Comparison of ENCODE assay signal across 22 cellular contexts in the genomic region with DNA sequence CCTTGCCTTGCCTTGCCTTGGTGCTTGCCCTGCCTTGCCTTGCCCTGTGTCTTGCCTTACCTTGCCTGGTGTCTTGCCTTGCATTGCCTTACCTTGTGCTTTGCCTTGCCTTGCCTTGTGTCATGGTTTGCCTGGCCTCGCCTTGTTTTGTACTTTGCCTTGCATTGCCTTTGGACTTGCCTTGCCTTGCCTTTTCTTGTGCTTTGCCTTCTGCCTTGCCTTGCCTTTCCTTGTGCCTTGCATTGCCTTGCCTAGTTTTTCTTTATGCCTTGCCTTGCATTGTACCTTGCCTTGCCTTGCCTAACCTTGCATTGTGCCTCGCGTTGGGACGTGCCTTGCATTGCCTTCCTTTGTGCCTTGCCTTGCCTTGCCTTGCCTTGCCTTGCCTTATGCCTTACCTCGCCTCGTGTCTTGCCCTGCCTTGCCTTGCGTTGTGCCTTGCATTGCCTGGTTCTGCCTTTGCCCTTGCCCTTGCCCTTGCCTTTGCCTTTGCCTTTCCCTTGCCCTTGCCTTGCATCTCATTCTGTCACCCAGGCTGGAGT.
"Had no signal": no experiment of that assay in that cellular context is flagged by ENCODE, and none has a peak within 500 bp of the region (broad histone marks: within the 10 kb centered on the region; RNA-seq: fewer than 3 reads in every experiment).

No MANE protein-coding gene starts in this region.

- H3K4me3 Mint-ChIP-seq: activated CD8-positive, alpha-beta T cell treated with anti-CD3 and anti-CD28 coated beads for 36 hours; activated T-cell treated with anti-CD3 and anti-CD28 coated beads, Interleukin-2, amount 50 U/mL, for 72 hours; IgD-negative memory B cell; T-cell had no signal

- H3K36me3 Mint-ChIP-seq: T-cell had no signal

- H3K27me3 Mint-ChIP-seq: activated CD8-positive, alpha-beta T cell treated with anti-CD3 and anti-CD28 coated beads for 36 hours; IgD-negative memory B cell had no signal

- H3K4me3 ChIP-seq: breast epithelium had no signal

- H3K27ac Mint-ChIP-seq: activated CD8-positive, alpha-beta T cell treated with anti-CD3 and anti-CD28 coated beads for 36 hours; activated T-cell treated with anti-CD3 and anti-CD28 coated beads, Interleukin-2, amount 50 U/mL, for 72 hours; activated T-helper 2 cell treated with anti-CD3 and anti-CD28 coated beads, Interferon-gamma antibody, Interleukin-2, Interleukin-4, amounts not matched to agents 10 μg/mL and 5 μg/mL and 100 μg/mL, durations not matched to agents 14 hours and 24 hours and 36 hours; IgD-negative memory B cell; T-cell had no signal

- H3K9me3 Mint-ChIP-seq: activated CD8-positive, alpha-beta T cell treated with anti-CD3 and anti-CD28 coated beads for 36 hours; activated T-helper 2 cell treated with anti-CD3 and anti-CD28 coated beads, Interferon-gamma antibody, Interleukin-2, Interleukin-4, amounts not matched to agents 10 μg/mL and 5 μg/mL and 100 μg/mL, durations not matched to agents 14 hours and 24 hours and 36 hours; IgD-negative memory B cell; T-cell had no signal

- DNase-seq: activated CD4-positive, alpha-beta T cell treated with anti-CD3 and anti-CD28 coated beads for 4 hours; activated CD8-positive, alpha-beta memory T cell treated with anti-CD3 and anti-CD28 coated beads, Interleukin-2, amount 50 U/mL, for 4 hours; activated CD8-positive, alpha-beta T cell treated with anti-CD3 and anti-CD28 coated beads for 36 hours; activated naive CD4-positive, alpha-beta T cell treated with anti-CD3 and anti-CD28 coated beads, Interleukin-2, amount 50 U/mL, for 16 hours; activated T-cell treated with anti-CD3 and anti-CD28 coated beads, Interleukin-2, amount 50 U/mL, for 72 hours; aorta; KG1; NCI-H1092; NCI-H1417; NCI-H1930; NCI-H2171 treated with DMSO at 0.1 percent for 48 hours; NCI-H345; NCI-H510A; NCI-H526 treated with DMSO at 0.1 percent for 48 hours; NCI-H82; SIG-M5; T-cell; T-helper 2 cell; WERI-Rb-1 had no signal

- H3K27ac ChIP-seq: breast epithelium, WERI-Rb-1 had no signal

- H3K36me3 ChIP-seq: breast epithelium, WERI-Rb-1 had no signal

- H3K4me1 ChIP-seq: breast epithelium had no signal

- H3K4me1 Mint-ChIP-seq: T-cell had no signal
